Comparison of ENCODE assay signal across 1 cellular context in the genomic region with DNA sequence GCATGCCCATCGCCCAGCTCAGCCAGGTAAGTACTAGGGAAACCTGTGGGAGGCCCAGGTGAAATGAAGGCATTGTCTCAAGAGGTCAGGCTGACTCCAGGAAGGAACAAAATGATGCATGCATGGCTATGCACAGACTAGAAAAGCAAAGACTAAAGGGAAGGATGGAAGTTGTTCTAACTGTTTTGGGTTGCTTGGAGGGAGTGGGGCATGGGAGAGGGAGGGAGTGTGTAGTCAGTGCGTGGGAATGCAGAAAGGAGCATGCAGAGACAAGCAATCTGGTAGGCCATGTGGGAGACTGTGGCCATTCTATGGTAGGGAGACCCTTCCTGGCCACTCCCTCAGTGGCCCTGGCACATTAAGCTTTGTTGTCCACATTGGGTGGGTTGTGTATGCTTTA.
TF ChIP-seq lines count a peak whose summit lies in the region.

No MANE protein-coding gene starts in this region.

TF ChIP-seq in IMR-90, 13 proteins besides CTCF, POLR2A, EP300 and RAD21:
- no peak for TF ChIP-seq MAZ (IDR thresholded peaks at IDR 0.05; ENCODE audit: borderline replicate concordance, low read depth, low read length)
- TF ChIP-seq RCOR1 (IDR thresholded peaks at IDR 0.05; ENCODE audit: insufficient replicate concordance, low read length): no peak
- TF ChIP-seq MAFK (IDR thresholded peaks at IDR 0.05; ENCODE audit: low read depth, low read length): no peak
- TF ChIP-seq NFE2L2 (IDR thresholded peaks at IDR 0.05; ENCODE audit: low read depth, low read length): no peak
- TF ChIP-seq CHD1 (IDR thresholded peaks at IDR 0.05; ENCODE audit: low read depth, low read length): no peak
- no peak for TF ChIP-seq MXI1 (IDR thresholded peaks at IDR 0.05; ENCODE audit: borderline replicate concordance, low read depth, low read length)
- TF ChIP-seq RFX5 (IDR thresholded peaks at IDR 0.05; ENCODE audit: low read depth, low read length): no peak
- TF ChIP-seq SMC3 (IDR thresholded peaks at IDR 0.05; ENCODE audit: low read depth, low read length): no peak
- no peak for TF ChIP-seq BHLHE40 (IDR thresholded peaks at IDR 0.05; ENCODE audit: low read depth, low read length)
- no peak for TF ChIP-seq FOS (IDR thresholded peaks at IDR 0.05; ENCODE audit: low read depth, low read length)
- TF ChIP-seq, protein P1, sequence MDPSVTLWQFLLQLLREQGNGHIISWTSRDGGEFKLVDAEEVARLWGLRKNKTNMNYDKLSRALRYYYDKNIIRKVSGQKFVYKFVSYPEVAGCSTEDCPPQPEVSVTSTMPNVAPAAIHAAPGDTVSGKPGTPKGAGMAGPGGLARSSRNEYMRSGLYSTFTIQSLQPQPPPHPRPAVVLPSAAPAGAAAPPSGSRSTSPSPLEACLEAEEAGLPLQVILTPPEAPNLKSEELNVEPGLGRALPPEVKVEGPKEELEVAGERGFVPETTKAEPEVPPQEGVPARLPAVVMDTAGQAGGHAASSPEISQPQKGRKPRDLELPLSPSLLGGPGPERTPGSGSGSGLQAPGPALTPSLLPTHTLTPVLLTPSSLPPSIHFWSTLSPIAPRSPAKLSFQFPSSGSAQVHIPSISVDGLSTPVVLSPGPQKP (IDR thresholded peaks at IDR 0.05; ENCODE audit: borderline replicate concordance, low read depth, low read length): no peak
- TF ChIP-seq, protein P2, sequence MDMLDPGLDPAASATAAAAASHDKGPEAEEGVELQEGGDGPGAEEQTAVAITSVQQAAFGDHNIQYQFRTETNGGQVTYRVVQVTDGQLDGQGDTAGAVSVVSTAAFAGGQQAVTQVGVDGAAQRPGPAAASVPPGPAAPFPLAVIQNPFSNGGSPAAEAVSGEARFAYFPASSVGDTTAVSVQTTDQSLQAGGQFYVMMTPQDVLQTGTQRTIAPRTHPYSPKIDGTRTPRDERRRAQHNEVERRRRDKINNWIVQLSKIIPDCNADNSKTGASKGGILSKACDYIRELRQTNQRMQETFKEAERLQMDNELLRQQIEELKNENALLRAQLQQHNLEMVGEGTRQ (IDR thresholded peaks at IDR 0.05; ENCODE audit: low read depth, low read length): no peak
- no peak for TF ChIP-seq CEBPB (IDR thresholded peaks at IDR 0.05; ENCODE audit: low read depth, low read length)
